17 cellular contexts compared by ENCODE assay signal in the genomic region with DNA sequence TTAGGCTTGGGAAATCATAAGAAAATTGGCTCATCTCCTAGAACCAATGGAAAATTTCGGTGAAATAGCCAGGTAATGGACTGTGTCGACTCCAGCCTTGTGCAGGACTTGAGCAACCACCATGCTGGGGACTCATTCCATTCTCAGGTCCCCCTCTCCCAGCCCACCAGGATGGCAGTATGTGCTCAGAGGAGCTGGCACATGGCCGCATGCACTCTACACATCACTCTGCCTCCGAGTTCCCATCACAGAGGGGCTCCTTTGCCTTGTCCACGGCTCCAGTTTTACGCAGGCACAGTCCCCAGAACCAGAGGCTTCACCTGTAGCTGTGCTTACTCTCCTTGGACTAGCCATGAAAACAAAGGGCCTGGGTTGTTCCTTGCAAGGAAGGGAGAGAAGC.
A peak's percentile ranks its signal among the peaks of the same experiment; 100 is the strongest.
DNase-seq lines count a peak whose midpoint lies in the region; ATAC-seq, FAIRE-seq and TF ChIP-seq lines count a peak whose summit lies in the region.
"Had no signal": no experiment of that assay in that cellular context is flagged by ENCODE, and none has a peak within 500 bp of the region (broad histone marks: within the 10 kb centered on the region; RNA-seq: fewer than 3 reads in every experiment).

No MANE protein-coding gene starts in this region.

- TF ChIP-seq CTCF in GM23338 (conservative IDR thresholded peaks at IDR 0.05; ENCODE audit: low read depth in 2 of 2): no peak
- TF ChIP-seq CTCF in H1 (IDR thresholded peaks at IDR 0.05; ENCODE audit: control extremely low read depth in 1 of 3, insufficient read depth in 1 of 3, low read depth in 1 of 3, low read length in 3 of 3): no peak
- no peak for TF ChIP-seq CTCF in PC-3 (conservative IDR thresholded peaks at IDR 0.05; ENCODE audit: low read depth, low read length)

- H3K79me2 ChIP-seq in GM23338 (replicated peaks; ENCODE audit: insufficient read depth): no peaks in the 10 kb centered on the region
- H3K79me2 ChIP-seq in H1 (ENCODE audit: control insufficient read depth in 1 of 2, insufficient read depth in 2 of 2, low read length in 2 of 2): no peaks in the 10 kb centered on the region
- no peaks in the 10 kb centered on the region for H3K79me2 ChIP-seq in PC-3 (ENCODE audit: low read length)

- no peak overlapping the region for H4K91ac ChIP-seq in H1 (replicated peaks; ENCODE audit: insufficient read length, low read length)

- FAIRE-seq in H1 (lab: Jason Lieb, UNC): no peak
- FAIRE-seq: A204.1, H54 had no signal

- no peak overlapping the region for H3K27ac Mint-ChIP-seq in GM23338

- no peaks in the 10 kb centered on the region for H3F3A ChIP-seq in GM23338 (replicated peaks; ENCODE audit: low read depth)
- H3F3A ChIP-seq in PC-3 (ENCODE audit: low read length, unreplicated experiment): no peaks in the 10 kb centered on the region

- H3K36me3 ChIP-seq in GM23338 (ENCODE audit: insufficient read depth): no peaks in the 10 kb centered on the region
- H3K36me3 ChIP-seq in H1 (ENCODE audit: control insufficient read depth in 2 of 4, insufficient read depth in 4 of 4, low read length in 3 of 4): no peaks in the 10 kb centered on the region
- no peaks in the 10 kb centered on the region for H3K36me3 ChIP-seq in aorta (ENCODE audit: control insufficient read depth in 1 of 2, insufficient read depth in 2 of 2, low read length in 1 of 2)
- no peaks in the 10 kb centered on the region for H3K36me3 ChIP-seq in PC-3 (ENCODE audit: low read depth, low read length)

- no peak overlapping the region for H4K5ac ChIP-seq in H1 (ENCODE audit: insufficient read length, low read depth, low read length)

- CTCF ChIA-PET in H1 (lab: Charles Lee; ENCODE audit: partially characterized antibody) (interaction anchor here (1.2 to 6.5 kb wide), 9 partner anchors 11 to 115 kb away, joined by 3 to 68 read pairs (median 8); no protein-coding TSS in a partner anchor), PC-3 (lab: Charles Lee) (no interaction called here)

- POLR2A ChIA-PET in H1 (lab: Charles Lee; ENCODE audit: partially characterized antibody): no interaction called here
- POLR2A ChIA-PET in PC-3 (lab: Charles Lee; ENCODE audit: unreplicated experiment): no interaction called here

- BruUV-seq in PC-3 (replicated peaks; lab: Mats Ljungman, UMichigan): no TSS peak

- H4K20me1 ChIP-seq in GM23338 (replicated peaks; ENCODE audit: insufficient read depth): no peaks in the 10 kb centered on the region
- H4K20me1 ChIP-seq in H1 (replicated peaks in 1 of 2; ENCODE audit: control insufficient read depth in 1 of 2, insufficient read depth in 2 of 2, low read length in 2 of 2): no peaks in the 10 kb centered on the region
- no peaks in the 10 kb centered on the region for H4K20me1 ChIP-seq in PC-3 (ENCODE audit: low read length)

- H3K9ac ChIP-seq in H1 (replicated peaks in 1 of 4; ENCODE audit: extremely low read depth in 1 of 4, low read depth in 3 of 4, low read length in 3 of 4): no peak overlapping the region
- no peak overlapping the region for H3K9ac ChIP-seq in PC-3 (ENCODE audit: low read length)

- no peak overlapping the region for H2BK15ac ChIP-seq in H1 (ENCODE audit: low read length)

- H3K56ac ChIP-seq in H1 (replicated peaks; ENCODE audit: insufficient read length, low read depth, low read length): no peak overlapping the region

- no peak overlapping the region for H2BK20ac ChIP-seq in H1 (ENCODE audit: low read length)

- no peak for TF ChIP-seq EP300 in H1 (IDR thresholded peaks at IDR 0.05; ENCODE audit: borderline replicate concordance in 1 of 2, low read depth in 2 of 2, low read length in 2 of 2)

- no peaks in the 10 kb centered on the region; the same call in 2 of the 3 replicates for H3K4me1 Mint-ChIP-seq in GM23338
- H3K4me1 Mint-ChIP-seq: CD4-positive, alpha-beta memory T cell had no signal

- no peak overlapping the region for H3K23ac ChIP-seq in H1 (ENCODE audit: insufficient read length)

- H3K4me3 ChIP-seq in GM23338 (no peak overlapping the region), H1 (ENCODE audit: extremely low read depth in 1 of 4, insufficient read depth in 2 of 4, low read depth in 3 of 4, low read length in 4 of 4) (no peak overlapping the region), aorta (ENCODE audit: low read length in 2 of 2) (no peak overlapping the region), PC-3 (ENCODE audit: low read length) (no peak overlapping the region)

- peaks cover 2% of the 10 kb centered on the region for H3K27me3 Mint-ChIP-seq in GM23338 (ENCODE audit: insufficient read depth, low read depth, poor library complexity)

- ATAC-seq in GM23338 (no peak), aorta (ENCODE audit: low FRiP score) (no peak), PC-3 (no peak)

- H3K4me2 ChIP-seq in GM23338: no peak overlapping the region
- no peak overlapping the region for H3K4me2 ChIP-seq in H1 (ENCODE audit: insufficient read depth in 1 of 2, low read depth in 2 of 2, low read length in 2 of 2)
- no peak overlapping the region for H3K4me2 ChIP-seq in PC-3 (ENCODE audit: low read length)

- 85% methylated on average over 6 of the region's 6 CpGs; no CpG with 5 or more reads in 1 of the 2 experiments for WGBS in H1 (ENCODE audit: extremely low coverage in 1 of 2, insufficient coverage in 1 of 2, insufficient read length in 1 of 2, insufficient replicate concordance in 2 of 2, low coverage in 1 of 2, low lambda C conversion rate in 2 of 2, missing lambda C conversion rate in 1 of 2), 2 experiments
- WGBS in aorta, 2 donors: 71% methylated on average over 6 of the region's 6 CpGs

- no peak overlapping the region for H3K18ac ChIP-seq in H1 (ENCODE audit: extremely low read depth, low read length)

- no peak for DNase-seq in GM23338 (ENCODE audit: low spot score)
- DNase-seq in H1 (ENCODE audit: low read depth in 1 of 2, low spot score in 2 of 2): no peak
- peak; percentile 36 for DNase-seq in posterior vena cava (ENCODE audit: low spot score)
- DNase-seq in aorta: peak; percentile 3 to 55
- no peak for DNase-seq in globus pallidus (ENCODE audit: low spot score)
- DNase-seq in glomerular visceral epithelial cell (ENCODE audit: extremely low spot score): no peak
- no peak for DNase-seq in PC-3
- DNase-seq: ACHN; CD4-positive, alpha-beta memory T cell; DMS153; DMS79; GDM1; HCEC 1CT had no signal

- no peak overlapping the region for H2BK5ac ChIP-seq in H1 (ENCODE audit: low read depth, low read length)

- H3K27me3 ChIP-seq in GM23338 (ENCODE audit: insufficient read depth) (no peaks in the 10 kb centered on the region), H1 (replicated peaks in 1 of 4; ENCODE audit: control insufficient read depth in 3 of 4, extremely low read depth in 1 of 4, insufficient read depth in 3 of 4, low read length in 3 of 4) (no peaks in the 10 kb centered on the region; a peak in 1 of 7 replicates), aorta (ENCODE audit: control insufficient read depth in 1 of 2, insufficient read depth in 2 of 2, low read length in 1 of 2) (no peaks in the 10 kb centered on the region), PC-3 (ENCODE audit: low read length) (peaks cover 12% of the 10 kb centered on the region; the same call in 1 of the 2 replicates)

- H2AFZ ChIP-seq in GM23338: peak overlapping the region; percentile 56
- peak overlapping the region; percentile 88 for H2AFZ ChIP-seq in H1 (ENCODE audit: low read length)
- no peak overlapping the region for H2AFZ ChIP-seq in PC-3 (ENCODE audit: low read length)

- H3K9me3 ChIP-seq in H1 (ENCODE audit: insufficient read depth in 2 of 2, low read depth in 1 of 2, low read length in 1 of 2): no peaks in the 10 kb centered on the region
- H3K9me3 ChIP-seq in aorta (ENCODE audit: control insufficient read depth, low read length): no peaks in the 10 kb centered on the region
- no peaks in the 10 kb centered on the region for H3K9me3 ChIP-seq in PC-3 (ENCODE audit: low read length)

- intact Hi-C loops in posterior vena cava (cut with DNase I): loop anchor here in 1 of 2 donors (10.0 kb wide), 1 partner anchor 1900 kb away; the partner anchor contains the start of gene DNAJB5
- intact Hi-C loops in aorta (cut with DNase I): no loop called here
- intact Hi-C loops in PC-3 (cut with micrococcal nuclease): no loop called here

- no peak for TF ChIP-seq POLR2A in H1 (IDR thresholded peaks at IDR 0.05; ENCODE audit: control extremely low read depth in 1 of 2, low read depth in 2 of 2, low read length in 2 of 2)

- no peak overlapping the region for H3K4ac ChIP-seq in H1 (replicated peaks; ENCODE audit: insufficient read length, low read depth, low read length)

- H3K36me3 Mint-ChIP-seq in GM23338 (ENCODE audit: low read depth): no peaks in the 10 kb centered on the region
- H3K36me3 Mint-ChIP-seq: CD4-positive, alpha-beta memory T cell had no signal

- no peak overlapping the region for H3K4me3 Mint-ChIP-seq in GM23338
- H3K4me3 Mint-ChIP-seq: CD4-positive, alpha-beta memory T cell had no signal

- no peaks in the 10 kb centered on the region for H3K9me2 ChIP-seq in GM23338 (ENCODE audit: insufficient read depth)
- no peaks in the 10 kb centered on the region for H3K9me2 ChIP-seq in PC-3 (replicated peaks; ENCODE audit: low read length)

- H4K8ac ChIP-seq in H1 (ENCODE audit: extremely low read depth, insufficient read depth, low read length): no peak overlapping the region

- no peak for TF ChIP-seq RAD21 in H1 (IDR thresholded peaks at IDR 0.05 in 1 of 2, conservative IDR thresholded peaks at IDR 0.05 in 1 of 2; ENCODE audit: low read depth in 2 of 2, low read length in 2 of 2)

- H2BK12ac ChIP-seq in H1 (ENCODE audit: low read depth, low read length): no peak overlapping the region

- H3K14ac ChIP-seq in H1 (ENCODE audit: insufficient read length): no peak overlapping the region

- no peaks in the 10 kb centered on the region for H3K23me2 ChIP-seq in H1 (ENCODE audit: low read depth, low read length)

- H3K27ac ChIP-seq in GM23338 (ENCODE audit: low read depth) (no peak overlapping the region), H1 (ENCODE audit: low read depth, low read length) (no peak overlapping the region), aorta (ENCODE audit: low read depth in 1 of 2, low read length in 2 of 2) (no peak overlapping the region), PC-3 (ENCODE audit: low read length) (no peak overlapping the region)
- H3K27ac ChIP-seq: C4-2B, HL-60 had no signal

- H3K79me1 ChIP-seq in H1 (ENCODE audit: low read depth, low read length): no peaks in the 10 kb centered on the region

- H2BK120ac ChIP-seq in H1 (replicated peaks; ENCODE audit: low read depth, low read length): no peak overlapping the region

- H3K9me3 Mint-ChIP-seq in GM23338: no peaks in the 10 kb centered on the region

- H3K4me1 ChIP-seq in GM23338 (ENCODE audit: insufficient read depth): no peaks in the 10 kb centered on the region
- no peaks in the 10 kb centered on the region; a peak in 1 of 7 replicates for H3K4me1 ChIP-seq in H1 (replicated peaks in 1 of 4; ENCODE audit: control insufficient read depth in 3 of 4, insufficient read depth in 4 of 4, low read length in 3 of 4)
- H3K4me1 ChIP-seq in aorta (ENCODE audit: control insufficient read depth in 1 of 2, insufficient read depth in 2 of 2, low read length in 2 of 2): no peaks in the 10 kb centered on the region
- H3K4me1 ChIP-seq in PC-3 (ENCODE audit: insufficient read depth, low read length): no peaks in the 10 kb centered on the region

- H2AK5ac ChIP-seq in H1 (ENCODE audit: low read depth, low read length): no peak overlapping the region

TF ChIP-seq in H1, 55 proteins besides CTCF, POLR2A, EP300 and RAD21 (continues in another document):
- TF ChIP-seq TCF12 (IDR thresholded peaks at IDR 0.05; ENCODE audit: low read depth, low read length): no peak
- TF ChIP-seq BACH1 (IDR thresholded peaks at IDR 0.05; ENCODE audit: low read length): no peak

Comparison
In these comparisons a context has a peak if more than half of its experiments do, and no peak if none do; other contexts are left out.
1. DNase-seq: peak in posterior vena cava (single experiment) and aorta (2 of 2); none in GM23338 (single experiment), H1 (0 of 2), globus pallidus (single experiment), glomerular visceral epithelial cell (single experiment) and PC-3 (single experiment).